ENCODE assay signal across 12 cellular contexts in genomic region chr4:6071959-6072720, GRCh38. TPM values are rescaled to one million over a fixed set of nuclear protein-coding genes. Genes with fewer than 3 reads are reported as not detected.
DNase-seq lines count a peak whose midpoint lies in the region; ATAC-seq and TF ChIP-seq lines count a peak whose summit lies in the region.
"Had no signal": no experiment of that assay in that cellular context is flagged by ENCODE, and none has a peak within 500 bp of the region (broad histone marks: within the 10 kb centered on the region; RNA-seq: fewer than 3 reads in every experiment).

No MANE protein-coding gene starts in this region.

- no peak overlapping the region for H3K4me3 ChIP-seq in sigmoid colon
- H3K4me3 ChIP-seq: MG63, spleen had no signal

- no peaks in the 10 kb centered on the region for H3K4me1 ChIP-seq in sigmoid colon
- H3K4me1 ChIP-seq: spleen had no signal

- H3K9me3 ChIP-seq in sigmoid colon = no peaks in the 10 kb centered on the region
- H3K9me3 ChIP-seq: MG63, spleen had no signal

- no peaks in the 10 kb centered on the region for H3K36me3 ChIP-seq in sigmoid colon
- H3K36me3 ChIP-seq: MG63, spleen had no signal

- TF ChIP-seq EP300 in sigmoid colon (IDR thresholded peaks at IDR 0.05) = no peak

- no peak for TF ChIP-seq POLR2A in sigmoid colon (IDR thresholded peaks at IDR 0.05)

- H3K27me3 ChIP-seq in sigmoid colon = peaks cover 0 to 17% (median 0%) of the 10 kb centered on the region in 3 donors
- H3K27me3 ChIP-seq: MG63 had no signal

- WGBS in sigmoid colon, 2 donors = 13 to 51% methylated on average over 8 of the region's 8 CpGs

- DNase-seq in DMS 273 (lab: John Stamatoyannopoulos, UW; ENCODE audit: unreplicated experiment) (peak; percentile 21), DMS 273 treated with DMSO at 0.1 percent for 48 hours (lab: John Stamatoyannopoulos, UW) (no peak), NCI-H345 (lab: John Stamatoyannopoulos, UW) (peak; percentile 72), left ventricle myocardium superior (peak; percentile 61), sigmoid colon (peak; percentile 60)
- no peak for DNase-seq in central memory CD4-positive, alpha-beta T cell
- DNase-seq in stimulated activated CD4-positive, alpha-beta T cell treated with anti-CD3 and anti-CD28 coated beads, Interleukin-15, amount 100 ng/mL, for 24 hours = no peak
- DNase-seq: MG63, spleen had no signal

- H3K27ac ChIP-seq in sigmoid colon = no peak overlapping the region
- H3K27ac ChIP-seq: 22Rv1, spleen had no signal

- intact Hi-C loops in left ventricle myocardium superior (cut with micrococcal nuclease) (no loop called here), sigmoid colon (cut with DNase I) (no loop called here)

- ATAC-seq in left ventricle myocardium superior = peak; percentile 59
- no peak for ATAC-seq in GM19397 (IDR thresholded peaks at IDR 0.05; ENCODE audit: unreplicated experiment)

- TF ChIP-seq CTCF in sigmoid colon (IDR thresholded peaks at IDR 0.05) = no peak

RNA-seq across cellular contexts. Expression of gene C4orf50, which starts 53.9 kb away (rescaled TPM):
- total RNA-seq in left ventricle myocardium superior = 0.02 TPM
- total RNA-seq in sigmoid colon = under 1 TPM; 0.16 to 0.83 (median 0.70) TPM
- under 1 TPM in 2 of 3 donors, not detected in 1; under 0.01 to 0.17 TPM for polyA plus RNA-seq in sigmoid colon
- polyA plus RNA-seq: keratinocyte had no signal

Comparison
In these comparisons a context has a peak if more than half of its experiments do, and no peak if none do; other contexts are left out.
1. DNase-seq: peak in DMS 273 (single experiment), NCI-H345 (single experiment), left ventricle myocardium superior (single experiment) and sigmoid colon (single experiment); none in DMS 273 treated with DMSO at 0.1 percent for 48 hours (single experiment), central memory CD4-positive, alpha-beta T cell (single experiment) and stimulated activated CD4-positive, alpha-beta T cell treated with anti-CD3 and anti-CD28 coated beads, Interleukin-15, amount 100 ng/mL, for 24 hours (single experiment).